Comparison of ENCODE assay signal across 15 cellular contexts in the genomic region with DNA sequence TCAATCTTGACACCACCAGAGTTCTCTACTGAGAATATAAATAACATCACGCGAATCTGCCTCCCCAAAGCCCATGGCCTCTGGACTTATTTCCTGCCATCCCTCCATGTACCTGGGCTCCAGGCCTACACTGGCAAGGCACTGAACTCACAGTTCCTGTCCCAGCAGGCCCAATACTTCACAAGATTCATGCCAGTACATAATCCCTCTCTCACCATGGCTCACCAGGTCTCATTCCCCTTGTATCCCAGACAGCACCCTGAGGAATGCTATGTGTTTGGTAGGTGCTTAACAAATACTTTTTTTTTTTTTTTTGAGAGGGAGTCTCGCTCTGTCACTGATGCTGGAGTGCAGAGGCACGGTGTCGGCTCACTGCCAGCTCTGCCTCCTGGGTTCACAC. TPM values are rescaled to one million over a fixed set of nuclear protein-coding genes. Genes with fewer than 3 reads are reported as not detected.
A peak's percentile ranks its signal among the peaks of the same experiment; 100 is the strongest.
DNase-seq lines count a peak whose midpoint lies in the region; ATAC-seq and TF ChIP-seq lines count a peak whose summit lies in the region.
"Had no signal": no experiment of that assay in that cellular context is flagged by ENCODE, and none has a peak within 500 bp of the region (broad histone marks: within the 10 kb centered on the region; RNA-seq: fewer than 3 reads in every experiment).

No MANE protein-coding gene starts in this region.

- TF ChIP-seq CTCF in VCaP (conservative IDR thresholded peaks at IDR 0.05) (no peak), foreskin keratinocyte (conservative IDR thresholded peaks at IDR 0.05) (no peak), prostate gland (IDR thresholded peaks at IDR 0.05) (no peak)

- H3K4me3 ChIP-seq in prostate gland = no peak overlapping the region

- peak overlapping the region; percentile 97 for H3K27ac ChIP-seq in VCaP
- peak overlapping the region; percentile 73 for H3K27ac ChIP-seq in foreskin keratinocyte
- no peak overlapping the region for H3K27ac ChIP-seq in prostate gland

- no peaks in the 10 kb centered on the region for H3K9me3 ChIP-seq in prostate gland

- intact Hi-C loops in prostate gland (cut with DNase I) = no loop called here

- TF ChIP-seq POLR2A in prostate gland (IDR thresholded peaks at IDR 0.05) = no peak

- H3K27me3 ChIP-seq in foreskin keratinocyte = no peaks in the 10 kb centered on the region
- no peaks in the 10 kb centered on the region for H3K27me3 ChIP-seq in prostate gland (replicated peaks; ENCODE audit: insufficient read depth)

- H3K36me3 ChIP-seq in prostate gland = no peaks in the 10 kb centered on the region

- in situ Hi-C loops in G401 (cut with HindIII; ENCODE audit: low sequenced_read_pairs) = no loop called here

- 74% methylated on average over 5 of the region's 5 CpGs for WGBS in prostate gland

- H3K4me1 ChIP-seq in foreskin keratinocyte = no peaks in the 10 kb centered on the region
- no peaks in the 10 kb centered on the region for H3K4me1 ChIP-seq in prostate gland (replicated peaks)

- peak; percentile 69 for ATAC-seq in foreskin keratinocyte
- ATAC-seq: HCT116, SK-N-SH treated with all-trans-retinoic acid at 6 μM for 48 hours had no signal

- peak; percentile 12 for DNase-seq in G401 (ENCODE audit: low spot score)
- DNase-seq in foreskin keratinocyte = peak; percentile 87 to 91
- DNase-seq in prostate gland (ENCODE audit: low spot score) = peak; percentile 35
- no peak for DNase-seq in SHP77 treated with DMSO at 0.1 percent for 48 hours (lab: John Stamatoyannopoulos, UW)
- DNase-seq in DMS153 (lab: John Stamatoyannopoulos, UW) = no peak
- DNase-seq in NCI-H2196 (lab: John Stamatoyannopoulos, UW; ENCODE audit: unreplicated experiment) = no peak
- no peak for DNase-seq in stimulated activated naive CD4-positive, alpha-beta T cell treated with Interleukin-2 at 50 U/mL for 16 hours (lab: John Stamatoyannopoulos, UW)
- DNase-seq: Calu3, DMS79, NCI-H1092, NCI-H748 treated with DMSO at 0.1 percent for 48 hours, Right ventricle myocardium superior had no signal

RNA-seq across cellular contexts. Expression of gene KIF16B, which starts 1.9 kb away (rescaled TPM):
- total RNA-seq in G401 (2014; rRNA removed; shearing (Covaris generic)) = 5.4 and 23.7 TPM in 2 replicates
- total RNA-seq in foreskin keratinocyte (13.2 and 14.4 TPM in 2 replicates), prostate gland (10 to 100 TPM; 11.5 to 24.4 TPM)
- polyA plus RNA-seq in foreskin keratinocyte = 3.3 and 3.5 TPM in 2 replicates

Comparison
In these comparisons a context has a peak if more than half of its experiments do, and no peak if none do; other contexts are left out.
1. DNase-seq: peak in G401 (single experiment), foreskin keratinocyte (2 of 2) and prostate gland (single experiment); none in SHP77 treated with DMSO at 0.1 percent for 48 hours (single experiment), DMS153 (single experiment), NCI-H2196 (single experiment) and stimulated activated naive CD4-positive, alpha-beta T cell treated with Interleukin-2 at 50 U/mL for 16 hours (single experiment).
2. H3K27ac ChIP-seq: peak in VCaP (single experiment) and foreskin keratinocyte (single experiment); none in prostate gland (0 of 2).